9 cellular contexts compared by ENCODE assay signal in the genomic region with DNA sequence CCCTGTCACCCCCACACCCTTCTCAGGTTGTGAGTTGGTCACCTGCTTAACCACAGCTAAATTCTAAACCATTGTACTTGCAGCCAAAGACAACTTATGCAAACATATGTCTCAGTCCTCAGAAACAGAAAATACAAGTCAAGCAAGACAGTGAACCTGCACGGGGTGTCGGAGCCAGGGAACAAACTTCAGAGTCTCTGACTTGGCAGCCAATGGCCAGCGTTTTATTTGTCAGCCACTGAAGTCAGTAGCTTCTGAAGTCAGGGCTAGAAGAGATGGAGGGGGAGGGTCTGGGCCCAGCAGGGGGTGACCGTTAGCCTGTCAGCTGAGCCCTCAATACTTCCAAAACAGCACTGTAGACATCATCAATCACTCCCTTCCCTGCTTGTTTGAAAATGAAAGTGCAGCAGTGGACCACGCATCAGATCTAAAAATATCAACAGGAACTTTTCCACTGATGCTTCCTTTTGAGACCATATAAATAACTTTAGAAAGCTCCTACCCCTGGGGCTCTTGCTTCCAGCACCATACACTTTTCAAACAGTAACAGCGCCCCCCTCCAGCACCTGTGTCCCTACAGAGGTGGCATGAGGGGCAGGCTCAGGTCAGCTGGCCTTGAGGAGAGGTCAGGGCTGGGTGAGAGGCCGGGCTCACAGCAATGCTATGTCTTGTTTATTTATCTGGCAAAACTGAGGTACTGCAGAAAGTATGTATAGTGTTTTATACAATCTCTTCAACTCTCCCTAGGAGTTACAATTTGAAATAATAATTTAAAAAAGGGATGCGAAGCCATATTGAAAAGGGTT.
DNase-seq lines count a peak whose midpoint lies in the region; ATAC-seq and TF ChIP-seq lines count a peak whose summit lies in the region.
"Had no signal": no experiment of that assay in that cellular context is flagged by ENCODE, and none has a peak within 500 bp of the region (broad histone marks: within the 10 kb centered on the region; RNA-seq: fewer than 3 reads in every experiment).

No MANE protein-coding gene starts in this region.

- H3K9me3 Mint-ChIP-seq in stimulated activated naive CD8-positive, alpha-beta T cell treated with anti-CD3 and anti-CD28 coated beads, Interleukin-15, amount 100 ng/mL, for 72 hours, result no peaks in the 10 kb centered on the region
- H3K9me3 Mint-ChIP-seq: memory B cell had no signal

- no peak overlapping the region for H3K9ac ChIP-seq in PC-3 (ENCODE audit: low read length)

- H4K20me1 ChIP-seq in PC-3 (ENCODE audit: low read length), result no peaks in the 10 kb centered on the region

- POLR2A ChIA-PET in PC-3 (lab: Charles Lee; ENCODE audit: unreplicated experiment) (no interaction called here), RWPE1 (lab: Yijun Ruan, JAX; ENCODE audit: low non-redundant PET) (no interaction called here)

- TF ChIP-seq CTCF in PC-3 (conservative IDR thresholded peaks at IDR 0.05; ENCODE audit: low read depth, low read length) (no peak), prostate gland (IDR thresholded peaks at IDR 0.05) (peak in 1 of 4 experiments; percentile 19), RWPE1 (conservative IDR thresholded peaks at IDR 0.05; ENCODE audit: low read depth) (no peak)

- H3F3A ChIP-seq in PC-3 (ENCODE audit: low read length, unreplicated experiment), result no peaks in the 10 kb centered on the region

- H3K4me2 ChIP-seq in PC-3 (ENCODE audit: low read length), result peak overlapping the region; percentile 59

- ATAC-seq in GM19025 (IDR thresholded peaks at IDR 0.05; ENCODE audit: low read depth, unreplicated experiment) (peak; percentile 66), HG02759 (IDR thresholded peaks at IDR 0.05; ENCODE audit: unreplicated experiment) (peak; percentile 54), PC-3 (no peak)
- no peak for ATAC-seq in stimulated activated naive CD8-positive, alpha-beta T cell treated with anti-CD3 and anti-CD28 coated beads, Interleukin-15, amount 100 ng/mL, for 72 hours
- ATAC-seq: body of pancreas had no signal

- no TSS peak for BruUV-seq in PC-3 (replicated peaks; lab: Mats Ljungman, UMichigan)

- no peak overlapping the region for H3K27ac Mint-ChIP-seq in stimulated activated naive CD8-positive, alpha-beta T cell treated with anti-CD3 and anti-CD28 coated beads, Interleukin-15, amount 100 ng/mL, for 72 hours
- H3K27ac Mint-ChIP-seq: memory B cell had no signal

- H3K79me2 ChIP-seq in PC-3 (ENCODE audit: low read length), result no peaks in the 10 kb centered on the region

- CTCF ChIA-PET in PC-3 (lab: Charles Lee), result no interaction called here
- CTCF ChIA-PET in RWPE1 (lab: Yijun Ruan, JAX), result interaction anchor here (0.7 kb wide), 1 partner anchor 83 kb away, joined by 3 read pairs; no protein-coding TSS in a partner anchor

- H2AFZ ChIP-seq in PC-3 (ENCODE audit: low read length), result no peak overlapping the region

- no peak for TF ChIP-seq POLR2A in prostate gland (IDR thresholded peaks at IDR 0.05)

- intact Hi-C loops in PC-3 (cut with micrococcal nuclease) (no loop called here), prostate gland (cut with DNase I) (no loop called here)

- H3K9me2 ChIP-seq in PC-3 (replicated peaks; ENCODE audit: low read length), result no peaks in the 10 kb centered on the region

- H3K4me3 ChIP-seq in PC-3 (ENCODE audit: low read length), result peak overlapping the region; percentile 9; the same call in 1 of the 2 replicates
- H3K4me3 ChIP-seq in prostate gland, result peak overlapping the region; percentile 1 to 9
- H3K4me3 ChIP-seq: body of pancreas had no signal

- H3K27me3 Mint-ChIP-seq in stimulated activated naive CD8-positive, alpha-beta T cell treated with anti-CD3 and anti-CD28 coated beads, Interleukin-15, amount 100 ng/mL, for 72 hours, result peaks cover 12% of the 10 kb centered on the region
- H3K27me3 Mint-ChIP-seq: memory B cell had no signal

- WGBS in prostate gland, result 31% methylated on average over 8 of the region's 8 CpGs

- H3K4me1 ChIP-seq in PC-3 (ENCODE audit: insufficient read depth, low read length) (no peaks in the 10 kb centered on the region), prostate gland (replicated peaks) (peaks cover 4% of the 10 kb centered on the region)

- H3K4me3 Mint-ChIP-seq in stimulated activated naive CD8-positive, alpha-beta T cell treated with anti-CD3 and anti-CD28 coated beads, Interleukin-15, amount 100 ng/mL, for 72 hours, result peak overlapping the region in 1 of 2 donors; percentile 2
- H3K4me3 Mint-ChIP-seq: memory B cell had no signal

- H3K27me3 ChIP-seq in PC-3 (ENCODE audit: low read length), result peaks cover 11% of the 10 kb centered on the region; the same call in 1 of the 2 replicates
- no peaks in the 10 kb centered on the region for H3K27me3 ChIP-seq in prostate gland (replicated peaks; ENCODE audit: insufficient read depth)
- H3K27me3 ChIP-seq: body of pancreas had no signal

- H3K9me3 ChIP-seq in PC-3 (ENCODE audit: low read length) (no peaks in the 10 kb centered on the region), prostate gland (no peaks in the 10 kb centered on the region)
- H3K9me3 ChIP-seq: body of pancreas had no signal

- no peak overlapping the region for H3K27ac ChIP-seq in PC-3 (ENCODE audit: low read length)
- peak overlapping the region; percentile 20 to 32 for H3K27ac ChIP-seq in prostate gland
- H3K27ac ChIP-seq in RWPE1, result no peak overlapping the region
- H3K27ac ChIP-seq: body of pancreas had no signal

- no peaks in the 10 kb centered on the region for H3K36me3 ChIP-seq in PC-3 (ENCODE audit: low read depth, low read length)
- H3K36me3 ChIP-seq in prostate gland, result no peaks in the 10 kb centered on the region

- no peaks in the 10 kb centered on the region for H3K4me1 Mint-ChIP-seq in stimulated activated naive CD8-positive, alpha-beta T cell treated with anti-CD3 and anti-CD28 coated beads, Interleukin-15, amount 100 ng/mL, for 72 hours

- DNase-seq in PC-3 (no peak), prostate gland (ENCODE audit: low spot score) (peak; percentile 49), DMS153 treated with DMSO at 0.1 percent for 48 hours (lab: John Stamatoyannopoulos, UW; ENCODE audit: unreplicated experiment) (no peak), RWPE1 (ENCODE audit: low spot score) (no peak)
- DNase-seq in stimulated activated naive CD8-positive, alpha-beta T cell treated with anti-CD3 and anti-CD28 coated beads, Interleukin-15, amount 100 ng/mL, for 72 hours, result no peak

Comparison
In these comparisons a context has a peak if more than half of its experiments do, and no peak if none do; other contexts are left out.
1. ATAC-seq: peak in GM19025 (single experiment) and HG02759 (single experiment); none in PC-3 (single experiment) and stimulated activated naive CD8-positive, alpha-beta T cell treated with anti-CD3 and anti-CD28 coated beads, Interleukin-15, amount 100 ng/mL, for 72 hours (single experiment).
2. H3K27ac ChIP-seq: peak in prostate gland (2 of 2); none in PC-3 (single experiment) and RWPE1 (single experiment).